In the genomic region with DNA sequence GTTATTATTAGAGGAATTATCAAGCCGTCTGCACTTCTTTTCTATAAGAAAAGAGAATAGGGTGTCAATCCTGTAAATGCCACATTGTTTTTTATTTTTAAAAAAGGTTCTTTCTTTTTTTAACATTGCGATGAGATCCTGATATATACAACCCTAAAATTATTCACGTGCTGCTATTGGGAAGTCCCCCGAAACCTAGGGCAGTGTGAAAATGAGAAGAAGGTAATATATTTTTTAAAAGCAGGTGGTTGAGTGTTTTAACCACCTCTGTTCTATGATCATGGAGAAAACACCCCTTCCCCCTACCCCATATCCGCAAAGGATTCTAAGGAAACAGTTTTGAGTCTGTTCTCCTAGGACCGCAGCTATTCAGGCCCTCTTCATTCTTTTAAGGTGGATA, we compare ENCODE assay signal across 21 cellular contexts.
DNase-seq lines count a peak whose midpoint lies in the region; ATAC-seq and TF ChIP-seq lines count a peak whose summit lies in the region.
"Had no signal": no experiment of that assay in that cellular context is flagged by ENCODE, and none has a peak within 500 bp of the region (broad histone marks: within the 10 kb centered on the region; RNA-seq: fewer than 3 reads in every experiment).

No MANE protein-coding gene starts in this region.

- no peak for TF ChIP-seq CTCF in GM23338 (conservative IDR thresholded peaks at IDR 0.05; ENCODE audit: low read depth in 2 of 2)
- TF ChIP-seq CTCF in OCI-LY3 (IDR thresholded peaks at IDR 0.05; ENCODE audit: low read depth, low read length): no peak
- no peak for TF ChIP-seq CTCF in mammary epithelial cell (conservative IDR thresholded peaks at IDR 0.05 in 1 of 2, IDR thresholded peaks at IDR 0.05 in 1 of 2; ENCODE audit: extremely low read depth in 1 of 2, insufficient read depth in 1 of 2, low read depth in 1 of 2, low read length in 2 of 2)
- no peak for TF ChIP-seq CTCF in sigmoid colon (IDR thresholded peaks at IDR 0.05)
- TF ChIP-seq CTCF in osteocyte (IDR thresholded peaks at IDR 0.05): no peak

- intact Hi-C loops in mammary epithelial cell (cut with micrococcal nuclease) (no loop called here), sigmoid colon (cut with DNase I) (no loop called here)

- peaks cover 5% of the 10 kb centered on the region for H3K36me3 Mint-ChIP-seq in GM23338 (ENCODE audit: low read depth)
- H3K36me3 Mint-ChIP-seq in memory B cell: peaks cover 3% of the 10 kb centered on the region
- H3K36me3 Mint-ChIP-seq in osteocyte (ENCODE audit: unreplicated experiment): no peaks in the 10 kb centered on the region
- H3K36me3 Mint-ChIP-seq: CD14-positive monocyte, T-cell had no signal

- H3K27me3 ChIP-seq in GM23338 (ENCODE audit: insufficient read depth) (no peaks in the 10 kb centered on the region), OCI-LY3 (ENCODE audit: low read depth, low read length) (no peaks in the 10 kb centered on the region), mammary epithelial cell (ENCODE audit: insufficient read depth, low read length) (peaks cover 2% of the 10 kb centered on the region), sigmoid colon (peaks cover 0 to 5% (median 0%) of the 10 kb centered on the region in 3 donors)
- H3K27me3 ChIP-seq: MG63 had no signal

- H2AFZ ChIP-seq in GM23338 (peak overlapping the region; percentile 81; the same call in 1 of the 2 replicates), OCI-LY3 (ENCODE audit: low read depth, low read length) (peak overlapping the region; percentile 86; the same call in 1 of the 2 replicates), mammary epithelial cell (ENCODE audit: low read depth, low read length) (no peak overlapping the region)

- H3K27ac Mint-ChIP-seq in GM23338 (no peak overlapping the region), memory B cell (peak overlapping the region; percentile 91), osteocyte (ENCODE audit: unreplicated experiment) (no peak overlapping the region)
- H3K27ac Mint-ChIP-seq: CD14-positive monocyte, T-cell had no signal

- TF ChIP-seq EP300 in sigmoid colon (IDR thresholded peaks at IDR 0.05): no peak

- 72% methylated on average over 6 of the region's 6 CpGs for WGBS in mammary epithelial cell (ENCODE audit: low coverage, missing lambda C conversion rate)
- 71 to 91% methylated on average over 6 of the region's 6 CpGs for WGBS in sigmoid colon, 2 donors

- peaks cover 6% of the 10 kb centered on the region; the same call in 2 of the 3 replicates for H3K9me3 Mint-ChIP-seq in GM23338
- peaks cover 3% of the 10 kb centered on the region for H3K9me3 Mint-ChIP-seq in memory B cell
- H3K9me3 Mint-ChIP-seq in osteocyte (ENCODE audit: unreplicated experiment): no peaks in the 10 kb centered on the region

- H3K4me1 Mint-ChIP-seq in GM23338: peaks cover 19% of the 10 kb centered on the region
- H3K4me1 Mint-ChIP-seq in memory B cell: peaks cover 40% of the 10 kb centered on the region
- H3K4me1 Mint-ChIP-seq in osteocyte (ENCODE audit: unreplicated experiment): no peaks in the 10 kb centered on the region
- H3K4me1 Mint-ChIP-seq: CD14-positive monocyte had no signal

- no peak for TF ChIP-seq POLR2A in sigmoid colon (IDR thresholded peaks at IDR 0.05)

- no peak overlapping the region for H3K27ac ChIP-seq in GM23338 (ENCODE audit: low read depth)
- peak overlapping the region; percentile 98 for H3K27ac ChIP-seq in OCI-LY3 (ENCODE audit: low read length)
- no peak overlapping the region for H3K27ac ChIP-seq in mammary epithelial cell (ENCODE audit: insufficient read depth, low read depth, low read length)
- H3K27ac ChIP-seq in sigmoid colon: no peak overlapping the region
- H3K27ac ChIP-seq: HL-60 had no signal

- CTCF ChIA-PET in mammary epithelial cell (lab: Charles Lee; ENCODE audit: low non-redundant PET): no interaction called here

- ATAC-seq in GM23338 (no peak), memory B cell (ENCODE audit: low read depth) (peak; percentile 83)
- ATAC-seq: T-cell had no signal

- DNase-seq in GM23338 (ENCODE audit: low spot score) (no peak), memory B cell (ENCODE audit: low spot score in 2 of 2) (peak in 1 of 2 donors; percentile 23), mammary epithelial cell (no peak), sigmoid colon (no peak), NCI-H1694 (lab: John Stamatoyannopoulos, UW) (no peak), osteocyte (ENCODE audit: extremely low spot score, unreplicated experiment) (no peak)
- DNase-seq: AML-193, DMS79, MG63, NCI-H1048, NCI-H1436 treated with DMSO at 0.1 percent for 48 hours, NCI-H2029 treated with DMSO at 0.1 percent for 48 hours, NCI-H2171, NCI-H526, OCI-M1, SHP77, SK-N-SH, T-cell had no signal

- no peaks in the 10 kb centered on the region for H3K79me2 ChIP-seq in GM23338 (replicated peaks; ENCODE audit: insufficient read depth)
- H3K79me2 ChIP-seq in OCI-LY3 (ENCODE audit: low read length): peaks cover 3% of the 10 kb centered on the region; the same call in 1 of the 2 replicates
- H3K79me2 ChIP-seq in mammary epithelial cell (ENCODE audit: insufficient read depth, low read length): no peaks in the 10 kb centered on the region

- H4K20me1 ChIP-seq in GM23338 (replicated peaks; ENCODE audit: insufficient read depth) (no peaks in the 10 kb centered on the region), OCI-LY3 (ENCODE audit: insufficient read depth, low read length) (no peaks in the 10 kb centered on the region), mammary epithelial cell (ENCODE audit: insufficient read depth, low read length) (no peaks in the 10 kb centered on the region)

- H3K36me3 ChIP-seq in GM23338 (ENCODE audit: insufficient read depth): no peaks in the 10 kb centered on the region
- H3K36me3 ChIP-seq in OCI-LY3 (replicated peaks; ENCODE audit: low read depth, low read length): peaks cover 8% of the 10 kb centered on the region
- no peaks in the 10 kb centered on the region for H3K36me3 ChIP-seq in mammary epithelial cell (ENCODE audit: insufficient read depth, low read length)
- no peaks in the 10 kb centered on the region for H3K36me3 ChIP-seq in sigmoid colon
- H3K36me3 ChIP-seq: MG63 had no signal

- H3K4me1 ChIP-seq in GM23338 (ENCODE audit: insufficient read depth) (peaks cover 19% of the 10 kb centered on the region), OCI-LY3 (ENCODE audit: low read length) (peaks cover 69% of the 10 kb centered on the region), mammary epithelial cell (ENCODE audit: insufficient read depth, low read length) (no peaks in the 10 kb centered on the region), sigmoid colon (no peaks in the 10 kb centered on the region)

- BruUV-seq in mammary epithelial cell (replicated peaks; lab: Mats Ljungman, UMichigan): no TSS peak

- no peaks in the 10 kb centered on the region for H3K9me2 ChIP-seq in GM23338 (ENCODE audit: insufficient read depth)
- H3K9me2 ChIP-seq: SK-N-SH had no signal

- H3K4me3 Mint-ChIP-seq in GM23338: no peak overlapping the region
- H3K4me3 Mint-ChIP-seq in memory B cell: peak overlapping the region; percentile 72
- no peak overlapping the region for H3K4me3 Mint-ChIP-seq in osteocyte (ENCODE audit: unreplicated experiment)
- H3K4me3 Mint-ChIP-seq: CD14-positive monocyte, T-cell had no signal

- in situ Hi-C loops in mammary epithelial cell (cut with MboI; ENCODE audit: low sequenced_read_pairs in 2 of 2): no loop called here

- no peaks in the 10 kb centered on the region for H3F3A ChIP-seq in GM23338 (replicated peaks; ENCODE audit: low read depth)

- H3K27me3 Mint-ChIP-seq in GM23338 (ENCODE audit: insufficient read depth, low read depth, poor library complexity) (peaks cover 8% of the 10 kb centered on the region), memory B cell (no peaks in the 10 kb centered on the region), osteocyte (ENCODE audit: unreplicated experiment) (peaks cover 12% of the 10 kb centered on the region)
- H3K27me3 Mint-ChIP-seq: T-cell had no signal

- H3K9me3 ChIP-seq in OCI-LY3 (ENCODE audit: insufficient read depth, low read length) (no peaks in the 10 kb centered on the region), mammary epithelial cell (replicated peaks; ENCODE audit: insufficient read depth, low read length) (no peaks in the 10 kb centered on the region), sigmoid colon (no peaks in the 10 kb centered on the region)
- H3K9me3 ChIP-seq: MG63, SK-N-SH had no signal

- peak overlapping the region; percentile 94 for H3K9ac ChIP-seq in OCI-LY3 (ENCODE audit: low read length)
- no peak overlapping the region for H3K9ac ChIP-seq in mammary epithelial cell (ENCODE audit: insufficient read depth, low read length)
- H3K9ac ChIP-seq: SK-N-SH had no signal

- dilution Hi-C loops in mammary epithelial cell (cut with HindIII; ENCODE audit: low sequenced_read_pairs): no loop called here

- no peak overlapping the region for H3K4me2 ChIP-seq in GM23338
- H3K4me2 ChIP-seq in OCI-LY3 (ENCODE audit: low read length): peak overlapping the region; percentile 100
- no peak overlapping the region for H3K4me2 ChIP-seq in mammary epithelial cell (ENCODE audit: insufficient read depth, low read depth, low read length)
- H3K4me2 ChIP-seq: SK-N-SH had no signal

- H3K4me3 ChIP-seq in GM23338: no peak overlapping the region
- H3K4me3 ChIP-seq in OCI-LY3 (ENCODE audit: low read length): peak overlapping the region; percentile 79
- no peak overlapping the region for H3K4me3 ChIP-seq in mammary epithelial cell (replicated peaks in 1 of 3; ENCODE audit: insufficient read depth in 1 of 3, low read depth in 2 of 3, low read length in 3 of 3)
- H3K4me3 ChIP-seq in sigmoid colon: no peak overlapping the region
- H3K4me3 ChIP-seq: MG63 had no signal

TF ChIP-seq in GM23338, 12 proteins besides CTCF, POLR2A, EP300 and RAD21 (continues in another document):
- TF ChIP-seq ZNF114 (CRISPR knock-in tag; IDR thresholded peaks at IDR 0.05): no peak
